In the genomic region with DNA sequence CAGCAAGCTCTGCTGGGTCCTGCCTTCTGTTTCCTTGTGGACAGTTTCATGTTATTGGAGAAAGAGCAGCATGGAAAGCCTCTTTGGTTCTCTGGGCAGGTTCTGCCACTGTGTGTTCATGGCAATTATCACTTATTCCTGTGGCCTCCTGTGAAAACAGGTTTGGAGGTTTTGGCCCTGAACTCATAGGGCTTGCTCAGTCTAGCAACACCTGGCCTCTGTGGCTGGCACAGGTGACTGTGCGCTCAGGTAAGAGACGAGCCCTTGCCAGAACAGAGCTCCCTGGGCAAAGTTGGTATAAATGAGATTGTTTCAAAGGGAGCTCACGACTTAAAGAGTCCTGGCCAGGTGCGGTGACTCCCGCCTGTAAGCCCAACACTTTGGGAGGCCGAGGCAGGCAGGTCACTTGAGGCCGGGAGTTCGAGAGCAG, we compare ENCODE assay signal across 30 cellular contexts. TPM values are rescaled to one million over a fixed set of nuclear protein-coding genes. Genes with fewer than 3 reads are reported as not detected.
DNase-seq lines count a peak whose midpoint lies in the region; ATAC-seq, FAIRE-seq and TF ChIP-seq lines count a peak whose summit lies in the region.
"Had no signal": no experiment of that assay in that cellular context is flagged by ENCODE, and none has a peak within 500 bp of the region (broad histone marks: within the 10 kb centered on the region; RNA-seq: fewer than 3 reads in every experiment).

No MANE protein-coding gene starts in this region.

- H3K27ac ChIP-seq in esophagus (ENCODE audit: low read depth in 2 of 2, low read length in 1 of 2), result peak overlapping the region; percentile 75 to 78
- H3K27ac ChIP-seq in pancreas, result peak overlapping the region; percentile 64 to 93 (median 78)
- peak overlapping the region; percentile 54 for H3K27ac ChIP-seq in vagina
- no peak overlapping the region for H3K27ac ChIP-seq in esophagus muscularis mucosa (replicated peaks in 1 of 4)
- H3K27ac ChIP-seq: 22Rv1, brain microvascular endothelial cell, parathyroid adenoma, right lobe of liver, SK-N-MC had no signal

- no peak overlapping the region for H3K27ac Mint-ChIP-seq in effector memory CD8-positive, alpha-beta T cell
- no peak overlapping the region for H3K27ac Mint-ChIP-seq in Caco-2 (ENCODE audit: unreplicated experiment)
- H3K27ac Mint-ChIP-seq: CD8-positive, alpha-beta T cell; naive B cell; stimulated activated naive CD8-positive, alpha-beta T cell treated with anti-CD3 and anti-CD28 coated beads, Interleukin-15, Interleukin-2, amounts not matched to agents 100 ng/mL and 50 ng/mL, for 24 hours had no signal

- H3K27me3 Mint-ChIP-seq in effector memory CD8-positive, alpha-beta T cell, result no peaks in the 10 kb centered on the region
- H3K27me3 Mint-ChIP-seq in Caco-2 (ENCODE audit: insufficient read depth, unreplicated experiment), result no peaks in the 10 kb centered on the region
- H3K27me3 Mint-ChIP-seq: naive B cell; stimulated activated naive CD8-positive, alpha-beta T cell treated with anti-CD3 and anti-CD28 coated beads, Interleukin-15, Interleukin-2, amounts not matched to agents 100 ng/mL and 50 ng/mL, for 24 hours; T-helper 17 cell had no signal

- ATAC-seq in pancreas, result peak; percentile 71 to 80 (median 76)
- ATAC-seq in effector memory CD8-positive, alpha-beta T cell (replicated peaks), result no peak
- ATAC-seq: CD8-positive, alpha-beta T cell; heart left ventricle; left colon; right lobe of liver; T-helper 17 cell had no signal

- CTCF ChIA-PET in Caco-2 (lab: Charles Lee), result no interaction called here

- H3K9me3 ChIP-seq in esophagus (ENCODE audit: control insufficient read depth in 2 of 2, insufficient read depth in 1 of 2, low read depth in 1 of 2, low read length in 1 of 2), result no peaks in the 10 kb centered on the region
- no peaks in the 10 kb centered on the region for H3K9me3 ChIP-seq in pancreas
- H3K9me3 ChIP-seq in vagina, result no peaks in the 10 kb centered on the region
- no peaks in the 10 kb centered on the region for H3K9me3 ChIP-seq in esophagus muscularis mucosa
- no peaks in the 10 kb centered on the region for H3K9me3 ChIP-seq in Caco-2
- H3K9me3 ChIP-seq: heart left ventricle, right lobe of liver had no signal

- peaks cover 11% of the 10 kb centered on the region for H3K36me3 Mint-ChIP-seq in effector memory CD8-positive, alpha-beta T cell (ENCODE audit: insufficient read depth)
- H3K36me3 Mint-ChIP-seq in Caco-2 (ENCODE audit: insufficient read depth, unreplicated experiment), result peaks cover 5% of the 10 kb centered on the region
- H3K36me3 Mint-ChIP-seq: naive B cell had no signal

- peaks cover 26 to 36% of the 10 kb centered on the region in 2 donors for H3K4me1 Mint-ChIP-seq in effector memory CD8-positive, alpha-beta T cell (ENCODE audit: low read depth in 2 of 2)
- peaks cover 8% of the 10 kb centered on the region for H3K4me1 Mint-ChIP-seq in Caco-2 (ENCODE audit: low read depth, unreplicated experiment)

- BruUV-seq in Caco-2 (replicated peaks; lab: Mats Ljungman, UMichigan), result no TSS peak

- no peak overlapping the region for H3K4me3 Mint-ChIP-seq in effector memory CD8-positive, alpha-beta T cell
- H3K4me3 Mint-ChIP-seq in Caco-2 (ENCODE audit: unreplicated experiment), result no peak overlapping the region
- H3K4me3 Mint-ChIP-seq: CD8-positive, alpha-beta T cell; stimulated activated naive CD8-positive, alpha-beta T cell treated with anti-CD3 and anti-CD28 coated beads, Interleukin-15, Interleukin-2, amounts not matched to agents 100 ng/mL and 50 ng/mL, for 24 hours; T-helper 17 cell had no signal

- no peak for TF ChIP-seq EP300 in esophagus muscularis mucosa (IDR thresholded peaks at IDR 0.05)

- 54 to 56% methylated on average over 8 of the region's 8 CpGs for WGBS in esophagus, 2 donors
- WGBS in pancreas, 2 donors, result 37 to 53% methylated on average over 8 of the region's 8 CpGs
- WGBS in esophagus muscularis mucosa, result 100% methylated on average over 1 of the region's 8 CpGs

- H3K4me1 ChIP-seq in esophagus (ENCODE audit: control insufficient read depth in 2 of 2, insufficient read depth in 2 of 2, low read length in 1 of 2), result peaks cover 4 to 5% of the 10 kb centered on the region in 2 donors
- peaks cover 42 to 58% (median 44%) of the 10 kb centered on the region in 3 donors for H3K4me1 ChIP-seq in pancreas
- H3K4me1 ChIP-seq in vagina, result peaks cover 94% of the 10 kb centered on the region
- H3K4me1 ChIP-seq in esophagus muscularis mucosa, result peaks cover 89 to 96% (median 91%) of the 10 kb centered on the region in 4 donors
- peaks cover 14% of the 10 kb centered on the region; the same call in 1 of the 2 replicates for H3K4me1 ChIP-seq in Caco-2

- H3K36me3 ChIP-seq in esophagus (ENCODE audit: control insufficient read depth in 2 of 2, insufficient read depth in 2 of 2, low read length in 1 of 2), result no peaks in the 10 kb centered on the region
- no peaks in the 10 kb centered on the region for H3K36me3 ChIP-seq in pancreas
- H3K36me3 ChIP-seq in vagina, result no peaks in the 10 kb centered on the region
- H3K36me3 ChIP-seq in esophagus muscularis mucosa, result no peaks in the 10 kb centered on the region
- no peaks in the 10 kb centered on the region; the same call in 1 of the 2 replicates for H3K36me3 ChIP-seq in Caco-2 (ENCODE audit: control insufficient read depth, insufficient read depth, low read length)
- H3K36me3 ChIP-seq: brain microvascular endothelial cell, heart left ventricle, right lobe of liver had no signal

- intact Hi-C loops in pancreas (cut with DNase I), result loop anchor here in 1 of 3 donors (10.0 kb wide), 1 partner anchor 113 kb away; no protein-coding TSS in a partner anchor
- intact Hi-C loops in vagina (cut with DNase I), result no loop called here
- intact Hi-C loops in esophagus muscularis mucosa (cut with DNase I), result loop anchor here (10.0 kb wide), 1 partner anchor 373 kb away; a partner anchor contains a TSS
- intact Hi-C loops in Caco-2 (cut with micrococcal nuclease; ENCODE audit: unreplicated experiment), result no loop called here

- FAIRE-seq in pancreas (lab: Jason Lieb, UNC), result no peak

- TF ChIP-seq CTCF in pancreas (IDR thresholded peaks at IDR 0.05), result no peak
- TF ChIP-seq CTCF in vagina (IDR thresholded peaks at IDR 0.05), result no peak
- no peak for TF ChIP-seq CTCF in esophagus muscularis mucosa (IDR thresholded peaks at IDR 0.05)
- no peak for TF ChIP-seq CTCF in Caco-2 (IDR thresholded peaks at IDR 0.05; ENCODE audit: insufficient read depth in 1 of 2, low read depth in 1 of 2, low read length in 1 of 2, severe bottlenecking in 1 of 2, unreplicated experiment in 1 of 2)

- H3K4me3 ChIP-seq in esophagus (ENCODE audit: low read depth in 1 of 2, low read length in 2 of 2) (no peak overlapping the region), pancreas (no peak overlapping the region), vagina (no peak overlapping the region), esophagus muscularis mucosa (no peak overlapping the region), Caco-2 (ENCODE audit: low read depth, low read length) (no peak overlapping the region)
- H3K4me3 ChIP-seq: heart left ventricle, right lobe of liver, SK-N-MC had no signal

- H3K9me3 Mint-ChIP-seq in effector memory CD8-positive, alpha-beta T cell, result no peaks in the 10 kb centered on the region
- no peaks in the 10 kb centered on the region for H3K9me3 Mint-ChIP-seq in Caco-2 (ENCODE audit: unreplicated experiment)
- H3K9me3 Mint-ChIP-seq: CD8-positive, alpha-beta T cell; naive B cell; stimulated activated naive CD8-positive, alpha-beta T cell treated with anti-CD3 and anti-CD28 coated beads, Interleukin-15, Interleukin-2, amounts not matched to agents 100 ng/mL and 50 ng/mL, for 24 hours had no signal

- peak; percentile 12 for DNase-seq in NCI-H2196 (lab: John Stamatoyannopoulos, UW; ENCODE audit: unreplicated experiment)
- DNase-seq in NCI-H2196 treated with DMSO at 0.1 percent for 48 hours (lab: John Stamatoyannopoulos, UW; ENCODE audit: unreplicated experiment), result no peak
- peak; percentile 69 to 89 (median 84) for DNase-seq in pancreas
- DNase-seq in vagina (ENCODE audit: extremely low spot score in 2 of 2), result no peak
- DNase-seq in effector memory CD8-positive, alpha-beta T cell, result no peak
- no peak for DNase-seq in esophagus muscularis mucosa (ENCODE audit: extremely low spot score)
- DNase-seq in Caco-2, result no peak
- DNase-seq: activated CD4-positive, alpha-beta T cell treated with anti-CD3 and anti-CD28 coated beads for 4 hours; activated CD8-positive, alpha-beta memory T cell treated with anti-CD3 and anti-CD28 coated beads for 24 hours; activated gamma-delta T cell treated with Interleukin-2 at 50 U/mL for 16 hours; activated T-cell treated with anti-CD3 and anti-CD28 coated beads, Interleukin-2, amount 50 U/mL, for 1 hour; brain microvascular endothelial cell; CD8-positive, alpha-beta T cell; DMS153; heart left ventricle; IMR-90; left colon; mesendoderm; naive B cell; NCI-H1417; NCI-H524 treated with DMSO at 0.1 percent for 48 hours; RPMI8226; T-helper 17 cell; trophoblast cell had no signal

- POLR2A ChIA-PET in Caco-2 (lab: Charles Lee), result no interaction called here

- H3K27me3 ChIP-seq in esophagus (ENCODE audit: control insufficient read depth in 1 of 2, insufficient read depth in 2 of 2, low read length in 2 of 2) (no peaks in the 10 kb centered on the region), pancreas (no peaks in the 10 kb centered on the region), vagina (no peaks in the 10 kb centered on the region), esophagus muscularis mucosa (no peaks in the 10 kb centered on the region), Caco-2 (replicated peaks; ENCODE audit: control insufficient read depth, insufficient read depth, low read length) (no peaks in the 10 kb centered on the region)
- H3K27me3 ChIP-seq: brain microvascular endothelial cell, heart left ventricle, right lobe of liver had no signal

- TF ChIP-seq POLR2A in vagina (IDR thresholded peaks at IDR 0.05) (no peak), esophagus muscularis mucosa (IDR thresholded peaks at IDR 0.05; ENCODE audit: low read depth) (no peak)

RNA-seq across cellular contexts. Expression of a gene that starts 5.7 kb away (rescaled TPM):
- polyA plus RNA-seq in esophagus, result 1 to 10 TPM; 3.3 to 4.3 TPM
- 10 to 100 TPM in 4 of 6 donors, 1 to 10 TPM in 2; 4.4 to 13.2 (median 10.7) TPM for total RNA-seq in pancreas
- polyA plus RNA-seq in pancreas, result 1 to 10 TPM; 4.8 to 7.0 TPM
- 25.0 TPM for total RNA-seq in vagina
- total RNA-seq in esophagus muscularis mucosa, result 10 to 100 TPM; 21.6 to 39.3 (median 28.6) TPM
- 12.9 and 14.0 TPM in 2 replicates for total RNA-seq in Caco-2 (2022)

Comparison
In these comparisons a context has a peak if more than half of its experiments do, and no peak if none do; other contexts are left out.
1. DNase-seq: peak in NCI-H2196 (single experiment) and pancreas (6 of 6); none in NCI-H2196 treated with DMSO at 0.1 percent for 48 hours (single experiment), vagina (0 of 2), effector memory CD8-positive, alpha-beta T cell (0 of 3), esophagus muscularis mucosa (single experiment) and Caco-2 (0 of 2).
2. H3K27ac ChIP-seq: peak in esophagus (2 of 2), pancreas (4 of 4) and vagina (single experiment); none in esophagus muscularis mucosa (0 of 4).